ENCODE assay signal across 36 cellular contexts in the genomic region with DNA sequence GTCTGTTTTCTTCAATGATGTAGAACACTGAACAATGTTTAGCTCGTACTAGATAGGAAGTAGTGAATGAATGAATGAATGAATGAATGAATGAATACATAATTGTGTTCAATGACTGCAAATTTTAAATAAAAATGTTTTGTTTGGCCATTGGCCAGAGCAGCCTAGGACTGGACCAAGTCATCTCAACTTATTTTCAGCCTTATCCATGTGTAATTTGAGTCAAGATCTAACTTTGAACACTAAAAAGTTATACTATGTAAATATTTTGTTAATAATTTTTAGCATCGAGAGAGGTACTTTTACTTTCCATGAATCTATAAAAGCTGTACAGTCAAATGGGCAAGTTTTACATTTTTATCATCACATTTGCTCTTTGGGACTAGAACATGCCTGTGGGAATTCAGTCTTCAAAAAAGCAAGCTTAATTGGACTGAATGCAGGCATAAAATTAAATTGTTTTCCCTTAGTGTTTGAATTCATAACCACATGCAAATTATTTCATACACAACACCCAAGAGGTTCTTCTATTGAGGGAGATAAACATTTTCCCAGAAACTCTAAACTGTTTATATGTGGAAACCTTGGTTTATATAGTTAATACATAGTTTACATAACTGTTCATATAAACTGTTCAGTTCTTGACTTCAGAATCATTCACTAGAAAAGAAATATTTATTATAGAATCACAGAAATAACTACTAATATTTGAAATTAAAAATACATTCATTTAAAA.
"Had no signal": no experiment of that assay in that cellular context is flagged by ENCODE, and none has a peak within 500 bp of the region (broad histone marks: within the 10 kb centered on the region; RNA-seq: fewer than 3 reads in every experiment).

No MANE protein-coding gene starts in this region.

- H3K36me3 ChIP-seq: brain microvascular endothelial cell, WERI-Rb-1 had no signal

- H3K4me3 ChIP-seq: K562, PC-9 had no signal

- H3K4me2 ChIP-seq: PC-9 had no signal

- H2AFZ ChIP-seq: PC-9 had no signal

- H3K4me3 Mint-ChIP-seq: activated CD4-positive, alpha-beta memory T cell treated with anti-CD3 and anti-CD28 coated beads, Interleukin-2, amount 10 ng/mL, durations not matched to agents 7 days and 5 days; activated CD8-positive, alpha-beta memory T cell treated with anti-CD3 and anti-CD28 coated beads, Interleukin-2, amount 10 ng/mL, durations not matched to agents 7 days and 5 days; activated naive CD4-positive, alpha-beta T cell treated with anti-CD3 and anti-CD28 coated beads, Interleukin-2, amount 10 ng/mL, durations not matched to agents 7 days and 5 days; activated naive CD8-positive, alpha-beta T cell had no signal

- DNase-seq: activated CD4-positive, alpha-beta memory T cell treated with anti-CD3 and anti-CD28 coated beads, Interleukin-2, amount 10 ng/mL, durations not matched to agents 7 days and 5 days; activated CD4-positive, alpha-beta T cell treated with anti-CD3 and anti-CD28 coated beads for 1 hour; activated CD4-positive, alpha-beta T cell treated with anti-CD3 and anti-CD28 coated beads for 48 hours; activated CD4-positive, CD25-positive, alpha-beta regulatory T cell; activated CD8-positive, alpha-beta memory T cell treated with anti-CD3 and anti-CD28 coated beads for 24 hours; activated CD8-positive, alpha-beta memory T cell treated with anti-CD3 and anti-CD28 coated beads, Interleukin-2, amount 10 ng/mL, durations not matched to agents 7 days and 5 days; activated CD8-positive, alpha-beta memory T cell treated with anti-CD3 and anti-CD28 coated beads, Interleukin-2, amount 50 U/mL, for 48 hours; activated effector memory CD4-positive, alpha-beta T cell treated with Interleukin-2 at 50 U/mL for 16 hours; activated naive CD4-positive, alpha-beta T cell treated with anti-CD3 and anti-CD28 coated beads, Interleukin-2, amount 10 ng/mL, durations not matched to agents 7 days and 5 days; activated T-cell treated with anti-CD3 and anti-CD28 coated beads, Interleukin-2, amount 50 U/mL, for 48 hours; amniotic stem cell; aorta; brain microvascular endothelial cell; central memory CD4-positive, alpha-beta T cell; NCI-H1105; NCI-H1417 treated with DMSO at 0.1 percent for 48 hours; NCI-H187 treated with DMSO at 0.1 percent for 48 hours; NCI-H2081; NCI-H2171 treated with DMSO at 0.1 percent for 48 hours; NCI-H446 treated with DMSO at 0.1 percent for 48 hours; NCI-H524; NCI-H748 treated with DMSO at 0.1 percent for 48 hours; NK-92 treated with Interleukin-12 subunit alpha and Interleukin-12 subunit beta, amount 100 ng/mL, for 24 hours; PC-9; SIG-M5; SW 1271; T-helper 1 cell; T-helper 2 cell; T-helper 9 cell; WERI-Rb-1 had no signal

- H3K36me3 Mint-ChIP-seq: activated CD8-positive, alpha-beta memory T cell treated with anti-CD3 and anti-CD28 coated beads, Interleukin-2, amount 10 ng/mL, durations not matched to agents 7 days and 5 days; activated naive CD4-positive, alpha-beta T cell treated with anti-CD3 and anti-CD28 coated beads, Interleukin-2, amount 10 ng/mL, durations not matched to agents 7 days and 5 days; activated naive CD8-positive, alpha-beta T cell had no signal

- H3K4me1 Mint-ChIP-seq: activated CD4-positive, alpha-beta memory T cell treated with anti-CD3 and anti-CD28 coated beads, Interleukin-2, amount 10 ng/mL, durations not matched to agents 7 days and 5 days; activated CD8-positive, alpha-beta memory T cell treated with anti-CD3 and anti-CD28 coated beads, Interleukin-2, amount 10 ng/mL, durations not matched to agents 7 days and 5 days; activated naive CD4-positive, alpha-beta T cell treated with anti-CD3 and anti-CD28 coated beads, Interleukin-2, amount 10 ng/mL, durations not matched to agents 7 days and 5 days had no signal

- H3K27ac ChIP-seq: brain microvascular endothelial cell, PC-9, RWPE1, WERI-Rb-1 had no signal

- FAIRE-seq: K562, RCC 7860 had no signal

- H3K27ac Mint-ChIP-seq: activated CD4-positive, alpha-beta memory T cell treated with anti-CD3 and anti-CD28 coated beads, Interleukin-2, amount 10 ng/mL, durations not matched to agents 7 days and 5 days; activated CD8-positive, alpha-beta memory T cell treated with anti-CD3 and anti-CD28 coated beads, Interleukin-2, amount 10 ng/mL, durations not matched to agents 7 days and 5 days; activated naive CD4-positive, alpha-beta T cell treated with anti-CD3 and anti-CD28 coated beads, Interleukin-2, amount 10 ng/mL, durations not matched to agents 7 days and 5 days; activated naive CD8-positive, alpha-beta T cell had no signal

- ATAC-seq: activated CD8-positive, alpha-beta memory T cell treated with anti-CD3 and anti-CD28 coated beads, Interleukin-2, amount 10 ng/mL, durations not matched to agents 7 days and 5 days; K562; Right ventricle myocardium inferior; SK-N-SH treated with all-trans-retinoic acid at 6 μM for 48 hours had no signal

- H3K27me3 ChIP-seq: brain microvascular endothelial cell had no signal
